In the genomic region with DNA sequence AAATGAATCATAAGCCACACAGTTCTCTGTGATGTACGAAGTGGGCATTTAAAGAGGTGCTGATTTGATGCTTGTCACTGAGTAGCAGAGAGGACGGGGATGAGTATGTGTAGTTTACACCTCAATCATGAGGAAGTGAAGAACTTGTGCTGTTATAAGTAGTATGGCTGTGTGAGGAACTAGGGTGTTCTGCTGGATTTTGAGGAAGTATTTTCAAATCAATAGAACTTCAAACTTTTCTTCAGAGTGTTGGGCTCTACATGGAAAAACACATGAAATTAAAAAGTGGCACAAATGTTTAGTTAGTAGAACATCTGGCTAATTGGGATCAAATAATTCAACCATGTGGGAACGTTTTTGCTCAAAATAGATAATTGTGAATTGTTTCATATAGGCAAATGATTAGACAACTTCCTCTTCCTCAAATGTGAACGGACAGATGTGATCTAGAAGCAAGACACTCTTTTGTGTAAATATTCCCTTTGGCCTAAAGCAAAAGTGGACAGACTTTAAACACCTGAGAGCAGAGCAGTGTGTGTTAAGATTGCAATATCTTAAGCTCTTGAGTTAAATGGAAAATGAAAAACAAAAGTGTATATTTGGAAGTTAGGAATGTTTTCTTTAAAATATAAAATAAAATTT, we compare ENCODE assay signal across 8 cellular contexts.
DNase-seq lines count a peak whose midpoint lies in the region; ATAC-seq and TF ChIP-seq lines count a peak whose summit lies in the region.

No MANE protein-coding gene starts in this region.

- no peaks in the 10 kb centered on the region for H3K27me3 Mint-ChIP-seq in nephron progenitor cell (ENCODE audit: low read depth, poor library complexity)

- H3K36me3 ChIP-seq in aorta (ENCODE audit: control insufficient read depth in 1 of 2, insufficient read depth in 2 of 2, low read length in 1 of 2) (no peaks in the 10 kb centered on the region), HAP-1 (replicated peaks) (no peaks in the 10 kb centered on the region)

- no peaks in the 10 kb centered on the region for H3K36me3 Mint-ChIP-seq in nephron progenitor cell (ENCODE audit: low read depth)

- 61 to 65% methylated on average over 4 of the region's 4 CpGs for WGBS in aorta, 2 donors

- no peaks in the 10 kb centered on the region for H3K27me3 ChIP-seq in aorta (ENCODE audit: control insufficient read depth in 1 of 2, insufficient read depth in 2 of 2, low read length in 1 of 2)
- H3K27me3 ChIP-seq in HAP-1 (ENCODE audit: low read depth): no peaks in the 10 kb centered on the region

- H3K4me3 Mint-ChIP-seq in nephron progenitor cell: no peak overlapping the region

- in situ Hi-C loops in HAP-1 (cut with MboI; ENCODE audit: low sequenced_read_pairs): loop anchor here (5.0 kb wide), 1 partner anchor 118 kb away; no protein-coding TSS in a partner anchor

- no peaks in the 10 kb centered on the region for H3K4me1 ChIP-seq in aorta (ENCODE audit: control insufficient read depth in 1 of 2, insufficient read depth in 2 of 2, low read length in 2 of 2)
- peaks cover 3% of the 10 kb centered on the region; the same call in 1 of the 2 replicates for H3K4me1 ChIP-seq in HAP-1

- H3K4me3 ChIP-seq in aorta (ENCODE audit: low read length in 2 of 2): no peak overlapping the region
- H3K4me3 ChIP-seq in HAP-1: no peak overlapping the region

- H3K9me3 ChIP-seq in aorta (ENCODE audit: control insufficient read depth, low read length): no peaks in the 10 kb centered on the region
- no peaks in the 10 kb centered on the region for H3K9me3 ChIP-seq in HAP-1

- DNase-seq in germinal center (ENCODE audit: low spot score) (peak; percentile 49), NCI-H82 treated with DMSO at 0.1 percent for 48 hours (lab: John Stamatoyannopoulos, UW; ENCODE audit: unreplicated experiment) (no peak), aorta (no peak), nephron progenitor cell (no peak), HAP-1 (ENCODE audit: low spot score in 2 of 2) (no peak)

- ATAC-seq in GM18505 (IDR thresholded peaks at IDR 0.05; ENCODE audit: unreplicated experiment) (peak; percentile 84), GM21723 (IDR thresholded peaks at IDR 0.05; ENCODE audit: unreplicated experiment) (peak; percentile 75), HG03520 (IDR thresholded peaks at IDR 0.05; ENCODE audit: unreplicated experiment) (peak; percentile 60), aorta (ENCODE audit: low FRiP score) (no peak)

- TF ChIP-seq POLR2A in GM18505 (IDR thresholded peaks at IDR 0.05; ENCODE audit: borderline replicate concordance, extremely low read depth, insufficient read depth, insufficient read length): no peak

- TF ChIP-seq CTCF in nephron progenitor cell (IDR thresholded peaks at IDR 0.05): no peak

- intact Hi-C loops in aorta (cut with DNase I): no loop called here

- H3K27ac ChIP-seq in aorta (ENCODE audit: low read depth in 1 of 2, low read length in 2 of 2): no peak overlapping the region

- H3K9me3 Mint-ChIP-seq in nephron progenitor cell: no peaks in the 10 kb centered on the region

- no peaks in the 10 kb centered on the region for H3K4me1 Mint-ChIP-seq in nephron progenitor cell

- H3K27ac Mint-ChIP-seq in nephron progenitor cell: no peak overlapping the region
